In the genomic region with DNA sequence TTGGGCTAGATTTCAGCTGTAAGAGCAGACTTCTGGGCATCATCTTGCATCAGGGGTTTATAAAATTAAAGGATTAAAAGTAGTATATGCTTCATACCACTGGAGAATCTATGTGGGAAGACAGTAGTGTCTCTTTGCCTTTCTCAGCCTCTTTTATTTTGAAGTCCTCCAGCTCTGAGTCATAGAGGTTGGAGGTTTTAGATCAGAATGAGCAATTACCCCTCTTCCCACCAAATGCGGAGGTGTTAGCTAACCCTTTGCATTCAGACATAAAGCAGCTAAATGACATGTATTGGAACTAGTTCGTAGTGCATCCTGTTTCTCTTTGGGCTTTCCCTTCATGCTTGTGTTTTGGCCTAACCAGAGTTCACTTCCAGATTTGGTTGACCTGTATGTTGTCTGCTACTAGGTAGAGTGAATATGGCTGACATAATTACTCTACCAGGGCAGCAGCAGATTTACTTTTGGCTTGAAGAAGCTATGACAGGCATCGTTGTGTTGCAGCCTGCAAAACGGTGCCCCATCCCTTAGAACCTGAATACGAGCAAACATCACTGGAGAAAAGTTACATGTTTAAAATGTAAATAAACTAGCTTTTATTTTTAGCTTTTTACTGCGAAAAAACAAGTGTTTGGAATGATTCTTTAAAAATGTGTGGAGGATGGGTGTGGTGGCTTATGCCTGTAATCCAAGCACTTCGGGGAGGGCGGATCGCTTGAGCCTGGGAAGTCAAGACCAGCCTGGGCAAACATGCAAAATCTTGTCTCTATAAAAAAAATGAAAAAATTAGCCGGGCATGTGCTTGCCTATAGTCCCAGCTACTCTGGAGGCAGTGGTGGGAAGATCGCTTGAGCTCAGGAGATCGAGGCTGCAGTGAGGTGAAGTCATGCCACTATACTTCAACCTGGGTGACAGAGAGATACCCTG, we compare ENCODE assay signal across 1 cellular context.
TF ChIP-seq lines count a peak whose summit lies in the region.

No MANE protein-coding gene starts in this region.

TF ChIP-seq in GM12878, 131 proteins besides CTCF, POLR2A, EP300 and RAD21 (continued from another document and continues in another):
- TF ChIP-seq, protein P1, sequence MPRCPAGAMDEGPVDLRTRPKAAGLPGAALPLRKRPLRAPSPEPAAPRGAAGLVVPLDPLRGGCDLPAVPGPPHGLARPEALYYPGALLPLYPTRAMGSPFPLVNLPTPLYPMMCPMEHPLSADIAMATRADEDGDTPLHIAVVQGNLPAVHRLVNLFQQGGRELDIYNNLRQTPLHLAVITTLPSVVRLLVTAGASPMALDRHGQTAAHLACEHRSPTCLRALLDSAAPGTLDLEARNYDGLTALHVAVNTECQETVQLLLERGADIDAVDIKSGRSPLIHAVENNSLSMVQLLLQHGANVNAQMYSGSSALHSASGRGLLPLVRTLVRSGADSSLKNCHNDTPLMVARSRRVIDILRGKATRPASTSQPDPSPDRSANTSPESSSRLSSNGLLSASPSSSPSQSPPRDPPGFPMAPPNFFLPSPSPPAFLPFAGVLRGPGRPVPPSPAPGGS (IDR thresholded peaks at IDR 0.05; ENCODE audit: borderline replicate concordance, insufficient read depth, low read depth, low read length, poor library complexity, severe bottlenecking) = peak; percentile 48
- TF ChIP-seq BACH1 (IDR thresholded peaks at IDR 0.05; ENCODE audit: borderline replicate concordance) (no peak), WRNIP1 (IDR thresholded peaks at IDR 0.05; ENCODE audit: borderline replicate concordance, low read depth, low read length) (no peak), SIN3A (IDR thresholded peaks at IDR 0.05; ENCODE audit: low read depth, low read length) (no peak), RFX5 (IDR thresholded peaks at IDR 0.05; ENCODE audit: low read depth, low read length) (no peak), EED (IDR thresholded peaks at IDR 0.05; ENCODE audit: low read depth) (peak; percentile 62; the same call in 1 of the 2 replicates), ZNF24 (IDR thresholded peaks at IDR 0.05) (no peak), HDGF (IDR thresholded peaks at IDR 0.05) (no peak), RCOR1 (conservative IDR thresholded peaks at IDR 0.05; ENCODE audit: low read depth, low read length) (no peak), SRF (IDR thresholded peaks at IDR 0.05; ENCODE audit: low read depth in 2 of 2, low read length in 2 of 2) (no peak), MEF2B (IDR thresholded peaks at IDR 0.05; ENCODE audit: partially characterized antibody, poor library complexity, severe bottlenecking) (no peak), ATF7 (IDR thresholded peaks at IDR 0.05; ENCODE audit: low read depth) (peak; percentile 72), SUPT20H (IDR thresholded peaks at IDR 0.05; ENCODE audit: borderline replicate concordance, control insufficient read depth, low read depth, low read length) (no peak), EZH2 (IDR thresholded peaks at IDR 0.05; ENCODE audit: borderline replicate concordance, control insufficient read depth, low read depth, low read length) (no peak), ZNF274 (IDR thresholded peaks at IDR 0.05; ENCODE audit: insufficient read depth, insufficient read length) (no peak), GATAD2B (conservative IDR thresholded peaks at IDR 0.05; ENCODE audit: low read depth) (no peak), IKZF2 (IDR thresholded peaks at IDR 0.05) (peak; percentile 56 to 58; a peak in 2 of 4 replicates), STAT1 (conservative IDR thresholded peaks at IDR 0.05) (no peak), PAX8 (IDR thresholded peaks at IDR 0.05) (no peak), POLR2AphosphoS2 (IDR thresholded peaks at IDR 0.05; ENCODE audit: low read depth, low read length) (no peak), MYB (IDR thresholded peaks at IDR 0.05; ENCODE audit: borderline replicate concordance, low read depth, low read length) (no peak), ZNF384 (IDR thresholded peaks at IDR 0.05; ENCODE audit: borderline replicate concordance, low read depth, low read length) (no peak), NR2F1 (conservative IDR thresholded peaks at IDR 0.05) (peak; percentile 82), RUNX3 (IDR thresholded peaks at IDR 0.05; ENCODE audit: low read length) (peak; percentile 93), KLF5 (IDR thresholded peaks at IDR 0.05; ENCODE audit: partially characterized antibody) (no peak), JUND (IDR thresholded peaks at IDR 0.05; ENCODE audit: low read depth, low read length) (no peak), SMARCA5 (IDR thresholded peaks at IDR 0.05) (no peak), POU2F2 (IDR thresholded peaks at IDR 0.05; ENCODE audit: borderline replicate concordance, low read depth, low read length) (no peak), TBL1XR1 (IDR thresholded peaks at IDR 0.05; ENCODE audit: low read depth, low read length) (no peak), CREB1 (IDR thresholded peaks at IDR 0.05; ENCODE audit: low read depth) (peak; percentile 73), ETV6 (conservative IDR thresholded peaks at IDR 0.05 in 1 of 2, IDR thresholded peaks at IDR 0.05 in 1 of 2; ENCODE audit: borderline replicate concordance in 1 of 2, low read depth in 1 of 2) (peak in 1 of 2 experiments; percentile 55; a peak in 1 of 4 replicates), MYC (IDR thresholded peaks at IDR 0.05; ENCODE audit: insufficient read depth, insufficient read length, insufficient replicate concordance, low read length, severe bottlenecking) (no peak), ESRRA (IDR thresholded peaks at IDR 0.05; ENCODE audit: low read length) (no peak), SIX5 (IDR thresholded peaks at IDR 0.05; ENCODE audit: low read depth, low read length, severe bottlenecking) (no peak), SP1 (IDR thresholded peaks at IDR 0.05; ENCODE audit: low read depth, low read length) (no peak)
- TF ChIP-seq, protein P2, sequence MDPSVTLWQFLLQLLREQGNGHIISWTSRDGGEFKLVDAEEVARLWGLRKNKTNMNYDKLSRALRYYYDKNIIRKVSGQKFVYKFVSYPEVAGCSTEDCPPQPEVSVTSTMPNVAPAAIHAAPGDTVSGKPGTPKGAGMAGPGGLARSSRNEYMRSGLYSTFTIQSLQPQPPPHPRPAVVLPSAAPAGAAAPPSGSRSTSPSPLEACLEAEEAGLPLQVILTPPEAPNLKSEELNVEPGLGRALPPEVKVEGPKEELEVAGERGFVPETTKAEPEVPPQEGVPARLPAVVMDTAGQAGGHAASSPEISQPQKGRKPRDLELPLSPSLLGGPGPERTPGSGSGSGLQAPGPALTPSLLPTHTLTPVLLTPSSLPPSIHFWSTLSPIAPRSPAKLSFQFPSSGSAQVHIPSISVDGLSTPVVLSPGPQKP (IDR thresholded peaks at IDR 0.05; ENCODE audit: low read depth, low read length) = no peak
- TF ChIP-seq, protein P3, sequence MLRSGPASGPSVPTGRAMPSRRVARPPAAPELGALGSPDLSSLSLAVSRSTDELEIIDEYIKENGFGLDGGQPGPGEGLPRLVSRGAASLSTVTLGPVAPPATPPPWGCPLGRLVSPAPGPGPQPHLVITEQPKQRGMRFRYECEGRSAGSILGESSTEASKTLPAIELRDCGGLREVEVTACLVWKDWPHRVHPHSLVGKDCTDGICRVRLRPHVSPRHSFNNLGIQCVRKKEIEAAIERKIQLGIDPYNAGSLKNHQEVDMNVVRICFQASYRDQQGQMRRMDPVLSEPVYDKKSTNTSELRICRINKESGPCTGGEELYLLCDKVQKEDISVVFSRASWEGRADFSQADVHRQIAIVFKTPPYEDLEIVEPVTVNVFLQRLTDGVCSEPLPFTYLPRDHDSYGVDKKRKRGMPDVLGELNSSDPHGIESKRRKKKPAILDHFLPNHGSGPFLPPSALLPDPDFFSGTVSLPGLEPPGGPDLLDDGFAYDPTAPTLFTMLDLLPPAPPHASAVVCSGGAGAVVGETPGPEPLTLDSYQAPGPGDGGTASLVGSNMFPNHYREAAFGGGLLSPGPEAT (IDR thresholded peaks at IDR 0.05; ENCODE audit: low read depth) = peak; percentile 23; the same call in 1 of the 2 replicates
- TF ChIP-seq, protein P4, sequence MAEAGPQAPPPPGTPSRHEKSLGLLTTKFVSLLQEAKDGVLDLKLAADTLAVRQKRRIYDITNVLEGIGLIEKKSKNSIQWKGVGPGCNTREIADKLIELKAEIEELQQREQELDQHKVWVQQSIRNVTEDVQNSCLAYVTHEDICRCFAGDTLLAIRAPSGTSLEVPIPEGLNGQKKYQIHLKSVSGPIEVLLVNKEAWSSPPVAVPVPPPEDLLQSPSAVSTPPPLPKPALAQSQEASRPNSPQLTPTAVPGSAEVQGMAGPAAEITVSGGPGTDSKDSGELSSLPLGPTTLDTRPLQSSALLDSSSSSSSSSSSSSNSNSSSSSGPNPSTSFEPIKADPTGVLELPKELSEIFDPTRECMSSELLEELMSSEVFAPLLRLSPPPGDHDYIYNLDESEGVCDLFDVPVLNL (IDR thresholded peaks at IDR 0.05; ENCODE audit: low read depth, low read length) = no peak
- TF ChIP-seq, protein P5, sequence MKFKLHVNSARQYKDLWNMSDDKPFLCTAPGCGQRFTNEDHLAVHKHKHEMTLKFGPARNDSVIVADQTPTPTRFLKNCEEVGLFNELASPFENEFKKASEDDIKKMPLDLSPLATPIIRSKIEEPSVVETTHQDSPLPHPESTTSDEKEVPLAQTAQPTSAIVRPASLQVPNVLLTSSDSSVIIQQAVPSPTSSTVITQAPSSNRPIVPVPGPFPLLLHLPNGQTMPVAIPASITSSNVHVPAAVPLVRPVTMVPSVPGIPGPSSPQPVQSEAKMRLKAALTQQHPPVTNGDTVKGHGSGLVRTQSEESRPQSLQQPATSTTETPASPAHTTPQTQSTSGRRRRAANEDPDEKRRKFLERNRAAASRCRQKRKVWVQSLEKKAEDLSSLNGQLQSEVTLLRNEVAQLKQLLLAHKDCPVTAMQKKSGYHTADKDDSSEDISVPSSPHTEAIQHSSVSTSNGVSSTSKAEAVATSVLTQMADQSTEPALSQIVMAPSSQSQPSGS (IDR thresholded peaks at IDR 0.05; ENCODE audit: low read length) = peak; percentile 73
- TF ChIP-seq, protein P6, sequence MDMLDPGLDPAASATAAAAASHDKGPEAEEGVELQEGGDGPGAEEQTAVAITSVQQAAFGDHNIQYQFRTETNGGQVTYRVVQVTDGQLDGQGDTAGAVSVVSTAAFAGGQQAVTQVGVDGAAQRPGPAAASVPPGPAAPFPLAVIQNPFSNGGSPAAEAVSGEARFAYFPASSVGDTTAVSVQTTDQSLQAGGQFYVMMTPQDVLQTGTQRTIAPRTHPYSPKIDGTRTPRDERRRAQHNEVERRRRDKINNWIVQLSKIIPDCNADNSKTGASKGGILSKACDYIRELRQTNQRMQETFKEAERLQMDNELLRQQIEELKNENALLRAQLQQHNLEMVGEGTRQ (IDR thresholded peaks at IDR 0.05; ENCODE audit: borderline replicate concordance, low read depth, low read length) = no peak
- TF ChIP-seq, protein P7, sequence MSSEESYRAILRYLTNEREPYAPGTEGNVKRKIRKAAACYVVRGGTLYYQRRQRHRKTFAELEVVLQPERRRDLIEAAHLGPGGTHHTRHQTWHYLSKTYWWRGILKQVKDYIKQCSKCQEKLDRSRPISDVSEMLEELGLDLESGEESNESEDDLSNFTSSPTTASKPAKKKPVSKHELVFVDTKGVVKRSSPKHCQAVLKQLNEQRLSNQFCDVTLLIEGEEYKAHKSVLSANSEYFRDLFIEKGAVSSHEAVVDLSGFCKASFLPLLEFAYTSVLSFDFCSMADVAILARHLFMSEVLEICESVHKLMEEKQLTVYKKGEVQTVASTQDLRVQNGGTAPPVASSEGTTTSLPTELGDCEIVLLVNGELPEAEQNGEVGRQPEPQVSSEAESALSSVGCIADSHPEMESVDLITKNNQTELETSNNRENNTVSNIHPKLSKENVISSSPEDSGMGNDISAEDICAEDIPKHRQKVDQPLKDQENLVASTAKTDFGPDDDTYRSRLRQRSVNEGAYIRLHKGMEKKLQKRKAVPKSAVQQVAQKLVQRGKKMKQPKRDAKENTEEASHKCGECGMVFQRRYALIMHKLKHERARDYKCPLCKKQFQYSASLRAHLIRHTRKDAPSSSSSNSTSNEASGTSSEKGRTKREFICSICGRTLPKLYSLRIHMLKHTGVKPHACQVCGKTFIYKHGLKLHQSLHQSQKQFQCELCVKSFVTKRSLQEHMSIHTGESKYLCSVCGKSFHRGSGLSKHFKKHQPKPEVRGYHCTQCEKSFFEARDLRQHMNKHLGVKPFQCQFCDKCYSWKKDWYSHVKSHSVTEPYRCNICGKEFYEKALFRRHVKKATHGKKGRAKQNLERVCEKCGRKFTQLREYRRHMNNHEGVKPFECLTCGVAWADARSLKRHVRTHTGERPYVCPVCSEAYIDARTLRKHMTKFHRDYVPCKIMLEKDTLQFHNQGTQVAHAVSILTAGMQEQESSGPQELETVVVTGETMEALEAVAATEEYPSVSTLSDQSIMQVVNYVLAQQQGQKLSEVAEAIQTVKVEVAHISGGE (CRISPR knock-in tag; IDR thresholded peaks at IDR 0.05) = no peak
- TF ChIP-seq, protein P8, sequence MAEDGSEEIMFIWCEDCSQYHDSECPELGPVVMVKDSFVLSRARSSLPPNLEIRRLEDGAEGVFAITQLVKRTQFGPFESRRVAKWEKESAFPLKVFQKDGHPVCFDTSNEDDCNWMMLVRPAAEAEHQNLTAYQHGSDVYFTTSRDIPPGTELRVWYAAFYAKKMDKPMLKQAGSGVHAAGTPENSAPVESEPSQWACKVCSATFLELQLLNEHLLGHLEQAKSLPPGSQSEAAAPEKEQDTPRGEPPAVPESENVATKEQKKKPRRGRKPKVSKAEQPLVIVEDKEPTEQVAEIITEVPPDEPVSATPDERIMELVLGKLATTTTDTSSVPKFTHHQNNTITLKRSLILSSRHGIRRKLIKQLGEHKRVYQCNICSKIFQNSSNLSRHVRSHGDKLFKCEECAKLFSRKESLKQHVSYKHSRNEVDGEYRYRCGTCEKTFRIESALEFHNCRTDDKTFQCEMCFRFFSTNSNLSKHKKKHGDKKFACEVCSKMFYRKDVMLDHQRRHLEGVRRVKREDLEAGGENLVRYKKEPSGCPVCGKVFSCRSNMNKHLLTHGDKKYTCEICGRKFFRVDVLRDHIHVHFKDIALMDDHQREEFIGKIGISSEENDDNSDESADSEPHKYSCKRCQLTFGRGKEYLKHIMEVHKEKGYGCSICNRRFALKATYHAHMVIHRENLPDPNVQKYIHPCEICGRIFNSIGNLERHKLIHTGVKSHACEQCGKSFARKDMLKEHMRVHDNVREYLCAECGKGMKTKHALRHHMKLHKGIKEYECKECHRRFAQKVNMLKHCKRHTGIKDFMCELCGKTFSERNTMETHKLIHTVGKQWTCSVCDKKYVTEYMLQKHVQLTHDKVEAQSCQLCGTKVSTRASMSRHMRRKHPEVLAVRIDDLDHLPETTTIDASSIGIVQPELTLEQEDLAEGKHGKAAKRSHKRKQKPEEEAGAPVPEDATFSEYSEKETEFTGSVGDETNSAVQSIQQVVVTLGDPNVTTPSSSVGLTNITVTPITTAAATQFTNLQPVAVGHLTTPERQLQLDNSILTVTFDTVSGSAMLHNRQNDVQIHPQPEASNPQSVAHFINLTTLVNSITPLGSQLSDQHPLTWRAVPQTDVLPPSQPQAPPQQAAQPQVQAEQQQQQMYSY (CRISPR knock-in tag; IDR thresholded peaks at IDR 0.05) = no peak
- TF ChIP-seq, protein P9, sequence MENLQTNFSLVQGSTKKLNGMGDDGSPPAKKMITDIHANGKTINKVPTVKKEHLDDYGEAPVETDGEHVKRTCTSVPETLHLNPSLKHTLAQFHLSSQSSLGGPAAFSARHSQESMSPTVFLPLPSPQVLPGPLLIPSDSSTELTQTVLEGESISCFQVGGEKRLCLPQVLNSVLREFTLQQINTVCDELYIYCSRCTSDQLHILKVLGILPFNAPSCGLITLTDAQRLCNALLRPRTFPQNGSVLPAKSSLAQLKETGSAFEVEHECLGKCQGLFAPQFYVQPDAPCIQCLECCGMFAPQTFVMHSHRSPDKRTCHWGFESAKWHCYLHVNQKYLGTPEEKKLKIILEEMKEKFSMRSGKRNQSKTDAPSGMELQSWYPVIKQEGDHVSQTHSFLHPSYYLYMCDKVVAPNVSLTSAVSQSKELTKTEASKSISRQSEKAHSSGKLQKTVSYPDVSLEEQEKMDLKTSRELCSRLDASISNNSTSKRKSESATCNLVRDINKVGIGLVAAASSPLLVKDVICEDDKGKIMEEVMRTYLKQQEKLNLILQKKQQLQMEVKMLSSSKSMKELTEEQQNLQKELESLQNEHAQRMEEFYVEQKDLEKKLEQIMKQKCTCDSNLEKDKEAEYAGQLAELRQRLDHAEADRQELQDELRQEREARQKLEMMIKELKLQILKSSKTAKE (IDR thresholded peaks at IDR 0.05; ENCODE audit: low read depth, poor library complexity, severe bottlenecking) = no peak
